Comparison of ENCODE assay signal across 8 cellular contexts in the genomic region with DNA sequence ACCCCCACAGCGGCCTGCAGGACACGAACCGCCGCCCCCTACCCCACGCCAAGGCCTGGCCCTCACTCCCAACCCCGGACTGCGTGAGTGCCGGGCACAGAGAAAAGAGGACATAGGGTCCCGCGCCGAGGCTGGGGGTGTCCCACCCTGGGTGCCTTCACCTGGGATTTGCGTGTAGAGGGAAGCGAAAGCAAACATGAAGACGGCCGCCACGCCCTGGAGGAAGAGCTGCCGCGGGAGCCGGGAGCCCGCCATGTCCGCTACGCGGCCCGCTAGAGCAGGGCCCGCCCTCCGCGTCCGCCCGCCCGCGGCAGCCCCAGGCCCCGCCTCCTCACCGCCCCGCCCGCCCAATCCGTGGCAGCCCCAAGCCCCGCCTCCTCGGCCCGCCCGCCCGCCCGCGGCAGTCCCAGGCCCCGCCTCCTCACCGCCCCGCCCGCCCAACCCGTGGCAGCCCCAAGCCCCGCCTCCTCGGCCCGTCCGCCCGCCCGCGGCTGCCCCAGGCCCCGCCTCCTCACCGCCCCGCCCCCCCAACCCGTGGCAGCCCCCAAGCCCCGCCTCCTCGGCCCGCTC. TPM values are rescaled to one million over a fixed set of nuclear protein-coding genes. Genes with fewer than 3 reads are reported as not detected.
DNase-seq lines count a peak whose midpoint lies in the region; ATAC-seq and TF ChIP-seq lines count a peak whose summit lies in the region.

A gene with protein sequence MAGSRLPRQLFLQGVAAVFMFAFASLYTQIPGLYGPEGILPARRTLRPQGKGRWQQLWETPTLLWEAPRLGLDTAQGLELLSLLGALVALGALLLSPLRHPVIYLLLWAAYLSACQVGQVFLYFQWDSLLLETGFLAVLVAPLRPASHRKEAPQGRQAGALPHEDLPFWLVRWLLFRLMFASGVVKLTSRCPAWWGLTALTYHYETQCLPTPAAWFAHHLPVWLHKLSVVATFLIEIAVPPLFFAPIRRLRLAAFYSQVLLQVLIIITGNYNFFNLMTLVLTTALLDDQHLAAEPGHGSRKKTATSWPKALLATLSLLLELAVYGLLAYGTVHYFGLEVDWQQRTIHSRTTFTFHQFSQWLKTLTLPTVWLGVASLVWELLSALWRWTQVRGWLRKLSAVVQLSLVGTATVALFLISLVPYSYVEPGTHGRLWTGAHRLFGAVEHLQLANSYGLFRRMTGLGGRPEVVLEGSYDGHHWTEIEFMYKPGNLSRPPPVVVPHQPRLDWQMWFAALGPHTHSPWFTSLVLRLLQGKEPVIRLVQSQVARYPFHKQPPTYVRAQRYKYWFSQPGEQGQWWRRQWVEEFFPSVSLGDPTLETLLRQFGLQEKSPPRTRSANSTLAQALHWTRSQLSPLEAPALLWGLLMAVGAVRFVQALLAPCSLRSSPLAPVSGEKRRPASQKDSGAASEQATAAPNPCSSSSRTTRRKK (minus strand): TSS at position 282 of the 570 bp plus-strand sequence. CDS start 27 bp downstream, at position 255.

- in situ Hi-C loops in astrocyte of the cerebellum (cut with HindIII; ENCODE audit: low sequenced_read_pairs), result no loop called here

- H3K36me3 ChIP-seq in CD4-positive, CD25-positive, alpha-beta regulatory T cell (ENCODE audit: control insufficient read depth, insufficient read depth, low read length), result peaks cover 18% of the 10 kb centered on the region
- H3K36me3 ChIP-seq in skeletal muscle tissue (ENCODE audit: control insufficient read depth in 3 of 3, insufficient read depth in 3 of 3, low read length in 3 of 3), result peaks cover 13 to 21% (median 20%) of the 10 kb centered on the region in 3 donors

- peak within 1 kb of the TSS; percentile 93 to 97 (median 96) for H3K4me3 Mint-ChIP-seq in CD4-positive, CD25-positive, alpha-beta regulatory T cell
- peak within 1 kb of the TSS; percentile 99 for H3K4me3 Mint-ChIP-seq in T-helper 2 cell treated with Interferon-gamma antibody and Interleukin-4, amounts not matched to agents 5 μg/mL and 100 μg/mL, for 36 hours

- peak within 1 kb of the TSS; percentile 84 to 97 (median 97) for H3K9ac ChIP-seq in skeletal muscle tissue (ENCODE audit: low read depth in 1 of 3, low read length in 3 of 3)

- ATAC-seq in CD4-positive, CD25-positive, alpha-beta regulatory T cell (ENCODE audit: low read depth in 2 of 2), result peak; percentile 78 to 79
- ATAC-seq in GM21360 (IDR thresholded peaks at IDR 0.05; ENCODE audit: unreplicated experiment), result peak; percentile 48

- peaks cover 0 to 30% (median 14%) of the 10 kb centered on the region in 4 donors for H3K4me1 Mint-ChIP-seq in CD4-positive, CD25-positive, alpha-beta regulatory T cell
- H3K4me1 Mint-ChIP-seq in T-helper 2 cell treated with Interferon-gamma antibody and Interleukin-4, amounts not matched to agents 5 μg/mL and 100 μg/mL, for 36 hours (ENCODE audit: low read depth), result peaks cover 10% of the 10 kb centered on the region

- peak within 1 kb of the TSS; percentile 94 to 99 (median 99) for H3K27ac Mint-ChIP-seq in CD4-positive, CD25-positive, alpha-beta regulatory T cell
- H3K27ac Mint-ChIP-seq in T-helper 2 cell treated with Interferon-gamma antibody and Interleukin-4, amounts not matched to agents 5 μg/mL and 100 μg/mL, for 36 hours, result peak within 1 kb of the TSS; percentile 96

- peaks cover 5% of the 10 kb centered on the region for H3K36me3 Mint-ChIP-seq in CD4-positive, CD25-positive, alpha-beta regulatory T cell
- H3K36me3 Mint-ChIP-seq in T-helper 2 cell treated with Interferon-gamma antibody and Interleukin-4, amounts not matched to agents 5 μg/mL and 100 μg/mL, for 36 hours (ENCODE audit: low read depth), result peaks cover 16% of the 10 kb centered on the region

- peaks cover 29% of the 10 kb centered on the region for H3K4me1 ChIP-seq in CD4-positive, CD25-positive, alpha-beta regulatory T cell (ENCODE audit: control insufficient read depth, insufficient read depth, low read length, poor library complexity, severe bottlenecking)
- peaks cover 22 to 32% (median 23%) of the 10 kb centered on the region in 3 donors for H3K4me1 ChIP-seq in skeletal muscle tissue (ENCODE audit: control insufficient read depth in 3 of 3, insufficient read depth in 3 of 3, low read length in 3 of 3)

- H3K27me3 ChIP-seq in CD4-positive, CD25-positive, alpha-beta regulatory T cell (ENCODE audit: control insufficient read depth, insufficient read depth, low read length), result no peaks in the 10 kb centered on the region
- no peaks in the 10 kb centered on the region for H3K27me3 ChIP-seq in skeletal muscle tissue (ENCODE audit: control insufficient read depth in 3 of 3, insufficient read depth in 3 of 3, low read length in 3 of 3)

- no peaks in the 10 kb centered on the region for H3K9me3 ChIP-seq in CD4-positive, CD25-positive, alpha-beta regulatory T cell (ENCODE audit: control insufficient read depth in 2 of 2, low read length in 2 of 2)
- H3K9me3 ChIP-seq in skeletal muscle tissue (ENCODE audit: control insufficient read depth in 3 of 3, low read length in 3 of 3), result no peaks in the 10 kb centered on the region

- TF ChIP-seq CTCF in astrocyte of the cerebellum (IDR thresholded peaks at IDR 0.05; ENCODE audit: low read depth, low read length, missing control alignments), result no peak

- H3K27me3 Mint-ChIP-seq in CD4-positive, CD25-positive, alpha-beta regulatory T cell, result peaks cover 4% of the 10 kb centered on the region
- H3K27me3 Mint-ChIP-seq in T-helper 2 cell treated with Interferon-gamma antibody and Interleukin-4, amounts not matched to agents 5 μg/mL and 100 μg/mL, for 36 hours (ENCODE audit: low read depth), result no peaks in the 10 kb centered on the region

- DNase-seq in CD4-positive, CD25-positive, alpha-beta regulatory T cell, result peak; percentile 86 to 89 (median 89)
- DNase-seq in HuH-7.5 (ENCODE audit: low spot score), result peak; percentile 97
- DNase-seq in T-helper 2 cell treated with Interferon-gamma antibody and Interleukin-4, amounts not matched to agents 5 μg/mL and 100 μg/mL, for 36 hours (ENCODE audit: low spot score), result peak; percentile 89
- no peak for DNase-seq in astrocyte of the cerebellum (ENCODE audit: low read depth)
- no peak for DNase-seq in dedifferentiated amniotic fluid mesenchymal stem cell (ENCODE audit: extremely low spot score)

- H3K4me3 ChIP-seq in CD4-positive, CD25-positive, alpha-beta regulatory T cell (ENCODE audit: low read depth, low read length), result peak within 1 kb of the TSS; percentile 82
- H3K4me3 ChIP-seq in astrocyte of the cerebellum (ENCODE audit: low read depth, low read length) (peak within 1 kb of the TSS; percentile 97), iPS-11a (ENCODE audit: low read depth, low read length) (peak within 1 kb of the TSS; percentile 94), skeletal muscle tissue (ENCODE audit: low read length in 3 of 3) (peak within 1 kb of the TSS; percentile 94 to 96 (median 94))

- no peaks in the 10 kb centered on the region for H3K9me3 Mint-ChIP-seq in CD4-positive, CD25-positive, alpha-beta regulatory T cell
- no peaks in the 10 kb centered on the region for H3K9me3 Mint-ChIP-seq in T-helper 2 cell treated with Interferon-gamma antibody and Interleukin-4, amounts not matched to agents 5 μg/mL and 100 μg/mL, for 36 hours

- peak within 1 kb of the TSS; percentile 95 for H3K27ac ChIP-seq in CD4-positive, CD25-positive, alpha-beta regulatory T cell (ENCODE audit: insufficient read depth, low read length, poor library complexity, severe bottlenecking)
- peak within 1 kb of the TSS; percentile 89 for H3K27ac ChIP-seq in skeletal muscle tissue (ENCODE audit: low read depth, low read length)

RNA-seq across cellular contexts. Expression of the gene that starts here (rescaled TPM):
- 113 TPM for total RNA-seq in CD4-positive, CD25-positive, alpha-beta regulatory T cell
- polyA plus RNA-seq in CD4-positive, CD25-positive, alpha-beta regulatory T cell, result 10 to 100 TPM; 21.5 to 24.2 (median 21.7) TPM
- 12.5 TPM for total RNA-seq in skeletal muscle tissue

Comparison
In these comparisons a context has a peak if more than half of its experiments do, and no peak if none do; other contexts are left out.
1. DNase-seq: peak in CD4-positive, CD25-positive, alpha-beta regulatory T cell (3 of 3), HuH-7.5 (single experiment) and T-helper 2 cell treated with Interferon-gamma antibody and Interleukin-4, amounts not matched to agents 5 μg/mL and 100 μg/mL, for 36 hours (single experiment); none in astrocyte of the cerebellum (single experiment) and dedifferentiated amniotic fluid mesenchymal stem cell (single experiment).
2. Peak in every context shown above with its lines, with median percentiles within 50 percentile points of each other: H3K4me3 ChIP-seq.